ENCODE assay signal across 8 cellular contexts in genomic region chr3:129282727-129283327, GRCh38. TPM values are rescaled to one million over a fixed set of nuclear protein-coding genes. Genes with fewer than 3 reads are reported as not detected.
DNase-seq lines count a peak whose midpoint lies in the region; ATAC-seq lines count a peak whose summit lies in the region.

No MANE protein-coding gene starts in this region.

- peak; percentile 9 for DNase-seq in stimulated activated CD4-positive, alpha-beta T cell treated with anti-CD3 and anti-CD28 coated beads, Interleukin-2, amount 100 ng/mL, for 4 hours (ENCODE audit: low read depth)
- DNase-seq in stimulated activated CD4-positive, alpha-beta T cell treated with anti-CD3 and anti-CD28 coated beads, Interleukin-2, amount 100 ng/mL, for 48 hours, result no peak
- no peak for DNase-seq in natural killer cell treated with Interleukin-12 subunit alpha and Interleukin-12 subunit beta and Interleukin-15 and Interleukin-18, amount 100 ng/mL, for 72 hours (ENCODE audit: low spot score)
- DNase-seq in stimulated activated CD8-positive, alpha-beta memory T cell treated with anti-CD3 and anti-CD28 coated beads, Interleukin-4, amount 100 ng/mL, for 48 hours, result no peak
- DNase-seq in activated CD4-positive, CD25-positive, alpha-beta regulatory T cell (lab: John Stamatoyannopoulos, UW), result no peak
- no peak for DNase-seq in NCI-H774 (lab: John Stamatoyannopoulos, UW)

- no peaks in the 10 kb centered on the region for H3K27me3 Mint-ChIP-seq in T-helper 1 cell treated with Interleukin-12 subunit alpha and Interleukin-12 subunit beta and Interleukin-4 antibody, amounts not matched to agents 30 μg/mL and 1 μg/mL, for 36 hours (ENCODE audit: low read depth)
- no peaks in the 10 kb centered on the region for H3K27me3 Mint-ChIP-seq in natural killer cell treated with Interleukin-12 subunit alpha and Interleukin-12 subunit beta and Interleukin-15 and Interleukin-18, amount 100 ng/mL, for 72 hours

- H3K4me3 Mint-ChIP-seq in T-helper 1 cell treated with Interleukin-12 subunit alpha and Interleukin-12 subunit beta and Interleukin-4 antibody, amounts not matched to agents 30 μg/mL and 1 μg/mL, for 36 hours, result no peak overlapping the region
- H3K4me3 Mint-ChIP-seq in natural killer cell treated with Interleukin-12 subunit alpha and Interleukin-12 subunit beta and Interleukin-15 and Interleukin-18, amount 100 ng/mL, for 72 hours, result peak overlapping the region; percentile 56

- H3K27ac Mint-ChIP-seq in T-helper 1 cell treated with Interleukin-12 subunit alpha and Interleukin-12 subunit beta and Interleukin-4 antibody, amounts not matched to agents 30 μg/mL and 1 μg/mL, for 36 hours, result peak overlapping the region; percentile 37
- peak overlapping the region; percentile 28 to 67 for H3K27ac Mint-ChIP-seq in natural killer cell treated with Interleukin-12 subunit alpha and Interleukin-12 subunit beta and Interleukin-15 and Interleukin-18, amount 100 ng/mL, for 72 hours

- no peaks in the 10 kb centered on the region for H3K9me3 Mint-ChIP-seq in T-helper 1 cell treated with Interleukin-12 subunit alpha and Interleukin-12 subunit beta and Interleukin-4 antibody, amounts not matched to agents 30 μg/mL and 1 μg/mL, for 36 hours
- H3K9me3 Mint-ChIP-seq in natural killer cell treated with Interleukin-12 subunit alpha and Interleukin-12 subunit beta and Interleukin-15 and Interleukin-18, amount 100 ng/mL, for 72 hours, result no peaks in the 10 kb centered on the region

- peaks cover 36% of the 10 kb centered on the region for H3K4me1 Mint-ChIP-seq in T-helper 1 cell treated with Interleukin-12 subunit alpha and Interleukin-12 subunit beta and Interleukin-4 antibody, amounts not matched to agents 30 μg/mL and 1 μg/mL, for 36 hours (ENCODE audit: low read depth)
- peaks cover 28 to 36% of the 10 kb centered on the region in 2 donors for H3K4me1 Mint-ChIP-seq in natural killer cell treated with Interleukin-12 subunit alpha and Interleukin-12 subunit beta and Interleukin-15 and Interleukin-18, amount 100 ng/mL, for 72 hours (ENCODE audit: low read depth in 2 of 2)

- ATAC-seq in HG03095 (IDR thresholded peaks at IDR 0.05; ENCODE audit: unreplicated experiment), result peak; percentile 65
- ATAC-seq in natural killer cell treated with Interleukin-12 subunit alpha and Interleukin-12 subunit beta and Interleukin-15 and Interleukin-18, amount 100 ng/mL, for 72 hours, result peak in 1 of 2 donors; percentile 53

- H3K36me3 Mint-ChIP-seq in T-helper 1 cell treated with Interleukin-12 subunit alpha and Interleukin-12 subunit beta and Interleukin-4 antibody, amounts not matched to agents 30 μg/mL and 1 μg/mL, for 36 hours (ENCODE audit: low read depth), result peaks cover 29% of the 10 kb centered on the region
- no peaks in the 10 kb centered on the region for H3K36me3 Mint-ChIP-seq in natural killer cell treated with Interleukin-12 subunit alpha and Interleukin-12 subunit beta and Interleukin-15 and Interleukin-18, amount 100 ng/mL, for 72 hours

RNA-seq across cellular contexts. Expression of gene HMCES, which starts 4.2 kb away (rescaled TPM):
- total RNA-seq in natural killer cell treated with Interleukin-12 subunit alpha and Interleukin-12 subunit beta and Interleukin-15 and Interleukin-18, amount 100 ng/mL, for 72 hours, result 10 to 100 TPM; 49.2 to 52.5 TPM

RNA-seq across cellular contexts. Expression of gene COPG1, which starts 33.4 kb away (rescaled TPM):
- 100 to 1,000 TPM; 203 to 236 TPM for total RNA-seq in natural killer cell treated with Interleukin-12 subunit alpha and Interleukin-12 subunit beta and Interleukin-15 and Interleukin-18, amount 100 ng/mL, for 72 hours
